In the genomic region with DNA sequence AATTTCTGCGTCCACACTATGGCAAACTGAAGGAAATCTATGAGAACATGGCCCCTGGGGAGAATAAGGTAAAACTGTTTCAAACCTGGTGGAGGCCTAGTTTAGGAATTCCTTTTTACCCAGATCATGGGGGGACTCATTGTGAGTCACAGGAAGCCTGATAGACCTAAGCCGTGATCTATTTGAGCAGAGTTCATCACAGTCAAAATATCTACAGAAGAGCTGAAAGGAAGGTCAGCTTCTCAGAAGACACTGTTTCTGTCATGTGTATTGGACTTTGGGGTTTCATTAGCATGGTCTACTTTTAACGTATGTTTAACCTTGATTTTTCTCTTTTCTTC, we compare ENCODE assay signal across 10 cellular contexts. TPM values are rescaled to one million over a fixed set of nuclear protein-coding genes. Genes with fewer than 3 reads are reported as not detected.
DNase-seq lines count a peak whose midpoint lies in the region; ATAC-seq and TF ChIP-seq lines count a peak whose summit lies in the region.
"Had no signal": no experiment of that assay in that cellular context is flagged by ENCODE, and none has a peak within 500 bp of the region (broad histone marks: within the 10 kb centered on the region; RNA-seq: fewer than 3 reads in every experiment).

No MANE protein-coding gene starts in this region.

- H3K4me1 Mint-ChIP-seq in activated naive CD8-positive, alpha-beta T cell treated with anti-CD3 and anti-CD28 coated beads for 36 hours: peaks cover 39% of the 10 kb centered on the region

- no peak for TF ChIP-seq RAD21 in liver (IDR thresholded peaks at IDR 0.05)

- in situ Hi-C loops in ACHN (cut with HindIII; ENCODE audit: low pct_ligation_motif_present, low pct_unique_long_range_greater_than_20kb, low sequenced_read_pairs): no loop called here

- peaks cover 0 to 17% (median 13%) of the 10 kb centered on the region in 4 donors for H3K4me1 ChIP-seq in liver (ENCODE audit: control insufficient read depth in 4 of 4, insufficient read depth in 4 of 4, low read length in 3 of 4)

- H3K4me3 ChIP-seq in HFF-Myc (replicated peaks; ENCODE audit: low read depth, low read length) (peak overlapping the region; percentile 97), liver (ENCODE audit: low read depth in 1 of 3, low read length in 3 of 3) (peak overlapping the region in 2 of 3 donors; percentile 77 to 79)

- H3K27ac ChIP-seq in liver (ENCODE audit: low read depth in 1 of 2, low read length in 2 of 2): no peak overlapping the region

- peaks cover 36% of the 10 kb centered on the region for H3K36me3 Mint-ChIP-seq in activated naive CD8-positive, alpha-beta T cell treated with anti-CD3 and anti-CD28 coated beads for 36 hours

- no peaks in the 10 kb centered on the region for H3K9me3 Mint-ChIP-seq in activated naive CD8-positive, alpha-beta T cell treated with anti-CD3 and anti-CD28 coated beads for 36 hours

- TF ChIP-seq CTCF in HFF-Myc (IDR thresholded peaks at IDR 0.05; ENCODE audit: low read depth, low read length, missing control alignments) (no peak), liver (IDR thresholded peaks at IDR 0.05; ENCODE audit: low read depth, low read length, missing input control) (no peak)

- H3K9ac ChIP-seq in liver (ENCODE audit: low read depth in 1 of 2, low read length in 2 of 2): peak overlapping the region in 1 of 2 donors; percentile 67

- no peaks in the 10 kb centered on the region for H3K27me3 Mint-ChIP-seq in activated naive CD8-positive, alpha-beta T cell treated with anti-CD3 and anti-CD28 coated beads for 36 hours

- DNase-seq in ACHN (peak; percentile 52), HFF-Myc (ENCODE audit: extremely low read depth, low read depth) (no peak), activated gamma-delta T cell treated with Interleukin-2 at 50 U/mL for 16 hours (no peak), NCI-H2029 treated with DMSO at 0.1 percent for 48 hours (lab: John Stamatoyannopoulos, UW) (no peak)
- no peak for DNase-seq in activated naive CD8-positive, alpha-beta T cell treated with anti-CD3 and anti-CD28 coated beads for 36 hours
- no peak for DNase-seq in stimulated activated naive CD4-positive, alpha-beta T cell (lab: John Stamatoyannopoulos, UW)
- DNase-seq: activated CD4-positive, alpha-beta T cell treated with anti-CD3 and anti-CD28 coated beads for 48 hours; upper lobe of left lung had no signal

- H3K27me3 ChIP-seq in liver (ENCODE audit: control insufficient read depth in 4 of 4, insufficient read depth in 4 of 4, low read length in 3 of 4): no peaks in the 10 kb centered on the region
- H3K27me3 ChIP-seq: upper lobe of left lung had no signal

- no peaks in the 10 kb centered on the region for H3K9me3 ChIP-seq in liver (ENCODE audit: control insufficient read depth in 4 of 4, low read length in 3 of 4)
- H3K9me3 ChIP-seq: upper lobe of left lung had no signal

- H3K36me3 ChIP-seq in liver (ENCODE audit: control insufficient read depth in 4 of 4, insufficient read depth in 3 of 4, low read depth in 1 of 4, low read length in 3 of 4): peaks cover 4 to 43% (median 40%) of the 10 kb centered on the region in 4 donors

- 85% methylated on average over 3 of the region's 3 CpGs for WGBS in liver

- H3K27ac Mint-ChIP-seq in activated naive CD8-positive, alpha-beta T cell treated with anti-CD3 and anti-CD28 coated beads for 36 hours: peak overlapping the region; percentile 29

- peak overlapping the region; percentile 92 for H3K4me3 Mint-ChIP-seq in activated naive CD8-positive, alpha-beta T cell treated with anti-CD3 and anti-CD28 coated beads for 36 hours

- ATAC-seq in HG02884 (IDR thresholded peaks at IDR 0.05; ENCODE audit: unreplicated experiment): no peak

TF ChIP-seq in liver, 16 proteins besides CTCF, POLR2A, EP300 and RAD21:
- TF ChIP-seq, protein P1, sequence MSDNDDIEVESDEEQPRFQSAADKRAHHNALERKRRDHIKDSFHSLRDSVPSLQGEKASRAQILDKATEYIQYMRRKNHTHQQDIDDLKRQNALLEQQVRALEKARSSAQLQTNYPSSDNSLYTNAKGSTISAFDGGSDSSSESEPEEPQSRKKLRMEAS (IDR thresholded peaks at IDR 0.05): no peak
- TF ChIP-seq SP1 (IDR thresholded peaks at IDR 0.05): no peak
- TF ChIP-seq, protein P2, sequence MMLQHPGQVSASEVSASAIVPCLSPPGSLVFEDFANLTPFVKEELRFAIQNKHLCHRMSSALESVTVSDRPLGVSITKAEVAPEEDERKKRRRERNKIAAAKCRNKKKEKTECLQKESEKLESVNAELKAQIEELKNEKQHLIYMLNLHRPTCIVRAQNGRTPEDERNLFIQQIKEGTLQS (IDR thresholded peaks at IDR 0.05): no peak
- no peak for TF ChIP-seq JUND (IDR thresholded peaks at IDR 0.05)
- TF ChIP-seq, protein P3, sequence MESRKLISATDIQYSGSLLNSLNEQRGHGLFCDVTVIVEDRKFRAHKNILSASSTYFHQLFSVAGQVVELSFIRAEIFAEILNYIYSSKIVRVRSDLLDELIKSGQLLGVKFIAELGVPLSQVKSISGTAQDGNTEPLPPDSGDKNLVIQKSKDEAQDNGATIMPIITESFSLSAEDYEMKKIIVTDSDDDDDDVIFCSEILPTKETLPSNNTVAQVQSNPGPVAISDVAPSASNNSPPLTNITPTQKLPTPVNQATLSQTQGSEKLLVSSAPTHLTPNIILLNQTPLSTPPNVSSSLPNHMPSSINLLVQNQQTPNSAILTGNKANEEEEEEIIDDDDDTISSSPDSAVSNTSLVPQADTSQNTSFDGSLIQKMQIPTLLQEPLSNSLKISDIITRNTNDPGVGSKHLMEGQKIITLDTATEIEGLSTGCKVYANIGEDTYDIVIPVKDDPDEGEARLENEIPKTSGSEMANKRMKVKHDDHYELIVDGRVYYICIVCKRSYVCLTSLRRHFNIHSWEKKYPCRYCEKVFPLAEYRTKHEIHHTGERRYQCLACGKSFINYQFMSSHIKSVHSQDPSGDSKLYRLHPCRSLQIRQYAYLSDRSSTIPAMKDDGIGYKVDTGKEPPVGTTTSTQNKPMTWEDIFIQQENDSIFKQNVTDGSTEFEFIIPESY (IDR thresholded peaks at IDR 0.05): no peak
- TF ChIP-seq HNF4A (conservative IDR thresholded peaks at IDR 0.05): no peak
- TF ChIP-seq FOXA2 (IDR thresholded peaks at IDR 0.05): no peak
- TF ChIP-seq TAF1 (conservative IDR thresholded peaks at IDR 0.05): no peak
- TF ChIP-seq EGR1 (IDR thresholded peaks at IDR 0.05; ENCODE audit: low read depth in 2 of 2): no peak
- no peak for TF ChIP-seq FOXA1 (IDR thresholded peaks at IDR 0.05)
- TF ChIP-seq GABPA (IDR thresholded peaks at IDR 0.05 in 1 of 2, conservative IDR thresholded peaks at IDR 0.05 in 1 of 2): no peak
- no peak for TF ChIP-seq NR2F2 (IDR thresholded peaks at IDR 0.05)
- TF ChIP-seq, protein P4, sequence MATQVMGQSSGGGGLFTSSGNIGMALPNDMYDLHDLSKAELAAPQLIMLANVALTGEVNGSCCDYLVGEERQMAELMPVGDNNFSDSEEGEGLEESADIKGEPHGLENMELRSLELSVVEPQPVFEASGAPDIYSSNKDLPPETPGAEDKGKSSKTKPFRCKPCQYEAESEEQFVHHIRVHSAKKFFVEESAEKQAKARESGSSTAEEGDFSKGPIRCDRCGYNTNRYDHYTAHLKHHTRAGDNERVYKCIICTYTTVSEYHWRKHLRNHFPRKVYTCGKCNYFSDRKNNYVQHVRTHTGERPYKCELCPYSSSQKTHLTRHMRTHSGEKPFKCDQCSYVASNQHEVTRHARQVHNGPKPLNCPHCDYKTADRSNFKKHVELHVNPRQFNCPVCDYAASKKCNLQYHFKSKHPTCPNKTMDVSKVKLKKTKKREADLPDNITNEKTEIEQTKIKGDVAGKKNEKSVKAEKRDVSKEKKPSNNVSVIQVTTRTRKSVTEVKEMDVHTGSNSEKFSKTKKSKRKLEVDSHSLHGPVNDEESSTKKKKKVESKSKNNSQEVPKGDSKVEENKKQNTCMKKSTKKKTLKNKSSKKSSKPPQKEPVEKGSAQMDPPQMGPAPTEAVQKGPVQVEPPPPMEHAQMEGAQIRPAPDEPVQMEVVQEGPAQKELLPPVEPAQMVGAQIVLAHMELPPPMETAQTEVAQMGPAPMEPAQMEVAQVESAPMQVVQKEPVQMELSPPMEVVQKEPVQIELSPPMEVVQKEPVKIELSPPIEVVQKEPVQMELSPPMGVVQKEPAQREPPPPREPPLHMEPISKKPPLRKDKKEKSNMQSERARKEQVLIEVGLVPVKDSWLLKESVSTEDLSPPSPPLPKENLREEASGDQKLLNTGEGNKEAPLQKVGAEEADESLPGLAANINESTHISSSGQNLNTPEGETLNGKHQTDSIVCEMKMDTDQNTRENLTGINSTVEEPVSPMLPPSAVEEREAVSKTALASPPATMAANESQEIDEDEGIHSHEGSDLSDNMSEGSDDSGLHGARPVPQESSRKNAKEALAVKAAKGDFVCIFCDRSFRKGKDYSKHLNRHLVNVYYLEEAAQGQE (IDR thresholded peaks at IDR 0.05): no peak
- TF ChIP-seq RXRA (IDR thresholded peaks at IDR 0.05): no peak
- TF ChIP-seq YY1 (IDR thresholded peaks at IDR 0.05): no peak
- TF ChIP-seq HNF4G (IDR thresholded peaks at IDR 0.05): no peak

RNA-seq across cellular contexts. Expression of a gene that starts 1.3 kb away (rescaled TPM):
- total RNA-seq in activated naive CD8-positive, alpha-beta T cell treated with anti-CD3 and anti-CD28 coated beads for 36 hours: 100 to 1,000 TPM; 257 to 282 TPM
- total RNA-seq in liver: 100 to 1,000 TPM; 200 to 213 TPM
- 100 to 1,000 TPM in 1 of 2 donors, 10 to 100 TPM in 1; 77.5 to 122 TPM for polyA plus RNA-seq in liver

RNA-seq across cellular contexts. Expression of a gene that starts 14.1 kb away (rescaled TPM):
- 100 to 1,000 TPM; 644 to 660 TPM for total RNA-seq in activated naive CD8-positive, alpha-beta T cell treated with anti-CD3 and anti-CD28 coated beads for 36 hours
- total RNA-seq in liver: 100 to 1,000 TPM; 162 to 329 TPM
- 100 to 1,000 TPM; 140 to 253 TPM for polyA plus RNA-seq in liver

RNA-seq across cellular contexts. Expression of a gene that starts 24.5 kb away (rescaled TPM):
- total RNA-seq in activated naive CD8-positive, alpha-beta T cell treated with anti-CD3 and anti-CD28 coated beads for 36 hours: not detected
- total RNA-seq in liver: not detected
- polyA plus RNA-seq in liver: not detected
- total RNA-seq: upper lobe of left lung had no signal

RNA-seq across cellular contexts. Expression of a gene that starts 37.1 kb away (rescaled TPM):
- total RNA-seq in activated naive CD8-positive, alpha-beta T cell treated with anti-CD3 and anti-CD28 coated beads for 36 hours: 1 to 10 TPM; 2.1 to 3.4 TPM
- total RNA-seq in liver: 1 to 10 TPM; 3.5 to 5.7 TPM
- polyA plus RNA-seq in liver: 1 to 10 TPM in 1 of 2 donors, under 1 TPM in 1; 0.81 to 1.9 TPM

RNA-seq across cellular contexts. Expression of a gene that starts 39.0 kb away (rescaled TPM):
- total RNA-seq in activated naive CD8-positive, alpha-beta T cell treated with anti-CD3 and anti-CD28 coated beads for 36 hours: not detected
- not detected for total RNA-seq in liver
- polyA plus RNA-seq in liver: under 1 TPM in 1 of 2 donors, not detected in 1; 0.61 TPM
